ENCODE assay signal across 21 cellular contexts in the genomic region with DNA sequence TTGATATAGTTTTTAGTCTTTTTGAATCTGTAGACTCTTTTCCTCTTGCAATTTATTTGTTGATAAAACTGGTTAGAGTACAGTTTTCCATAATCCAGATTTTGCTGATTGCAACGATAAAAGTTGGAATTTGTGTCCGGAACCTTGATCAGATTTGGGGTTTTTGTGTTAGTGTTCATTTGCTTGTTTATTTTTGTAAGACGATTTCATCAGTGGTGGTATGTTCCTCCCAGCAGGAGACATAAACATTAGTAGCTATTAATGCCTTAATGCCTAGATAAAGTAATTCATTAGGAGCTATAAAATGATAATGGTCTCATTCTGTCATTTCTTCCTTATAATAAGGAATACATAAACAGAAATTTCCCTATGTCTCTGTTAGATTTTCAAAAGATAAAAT. TPM values are rescaled to one million over a fixed set of nuclear protein-coding genes. Genes with fewer than 3 reads are reported as not detected.
DNase-seq lines count a peak whose midpoint lies in the region; ATAC-seq, FAIRE-seq and TF ChIP-seq lines count a peak whose summit lies in the region.
"Had no signal": no experiment of that assay in that cellular context is flagged by ENCODE, and none has a peak within 500 bp of the region (broad histone marks: within the 10 kb centered on the region; RNA-seq: fewer than 3 reads in every experiment).

No MANE protein-coding gene starts in this region.

- no peak overlapping the region for H3K4me3 ChIP-seq in breast epithelium
- H3K4me3 ChIP-seq in choroid plexus epithelial cell (ENCODE audit: low read depth, low read length): no peak overlapping the region
- H3K4me3 ChIP-seq: A549, GM12878, GM23248, HAP-1, K562 had no signal

- POLR2A ChIA-PET in MCF 10A (lab: Yijun Ruan, JAX): interaction anchor here (0.6 to 1.8 kb wide), 3 partner anchors 11 to 71 kb away, joined by 3 to 7 read pairs (median 4); a partner anchor contains a TSS

- H3K9me3 Mint-ChIP-seq in MCF 10A (ENCODE audit: unreplicated experiment): no peaks in the 10 kb centered on the region
- H3K9me3 Mint-ChIP-seq: CD4-positive, alpha-beta T cell; HFFc6 had no signal

- ATAC-seq in HG03439 (IDR thresholded peaks at IDR 0.05; ENCODE audit: unreplicated experiment): no peak
- no peak for ATAC-seq in GM18520 (IDR thresholded peaks at IDR 0.05; ENCODE audit: unreplicated experiment)
- ATAC-seq in HG02870 (IDR thresholded peaks at IDR 0.05; ENCODE audit: unreplicated experiment): no peak
- ATAC-seq: A549, GM12878, K562 had no signal

- intact Hi-C loops in MCF 10A (cut with micrococcal nuclease) (no loop called here), breast epithelium (cut with DNase I; ENCODE audit: low total_unique reads) (no loop called here)

- no peaks in the 10 kb centered on the region for H3K9me3 ChIP-seq in breast epithelium
- H3K9me3 ChIP-seq: A549, HAP-1 had no signal

- no peaks in the 10 kb centered on the region for H3K27me3 ChIP-seq in breast epithelium

- no peak for TF ChIP-seq POLR2A in breast epithelium (IDR thresholded peaks at IDR 0.05)

- BruUV-seq in MCF 10A (replicated peaks; lab: Mats Ljungman, UMichigan): no TSS peak

- H3K4me3 Mint-ChIP-seq in MCF 10A (ENCODE audit: unreplicated experiment): no peak overlapping the region
- H3K4me3 Mint-ChIP-seq: CD4-positive, alpha-beta T cell; HFFc6 had no signal

- H3K4me1 ChIP-seq in breast epithelium: no peaks in the 10 kb centered on the region
- H3K4me1 ChIP-seq: A549, HAP-1 had no signal

- H3K27ac Mint-ChIP-seq in MCF 10A (ENCODE audit: low read depth, unreplicated experiment): peak overlapping the region; percentile 7
- H3K27ac Mint-ChIP-seq: CD4-positive, alpha-beta T cell; HFFc6 had no signal

- peak; percentile 56 for FAIRE-seq in islet of Langerhans (lab: Jason Lieb, UNC)
- FAIRE-seq: GM12878, K562 had no signal

- H3K4me1 Mint-ChIP-seq in MCF 10A (ENCODE audit: insufficient read depth, unreplicated experiment): no peaks in the 10 kb centered on the region

- no peak for TF ChIP-seq CTCF in MCF 10A (IDR thresholded peaks at IDR 0.05; ENCODE audit: unreplicated experiment)
- TF ChIP-seq CTCF in breast epithelium (IDR thresholded peaks at IDR 0.05): no peak
- TF ChIP-seq CTCF in choroid plexus epithelial cell (conservative IDR thresholded peaks at IDR 0.05; ENCODE audit: low read depth, low read length): no peak

- DNase-seq in MCF 10A (ENCODE audit: unreplicated experiment): no peak
- DNase-seq in breast epithelium (ENCODE audit: low spot score in 2 of 2): no peak
- peak; percentile 46 for DNase-seq in choroid plexus epithelial cell (ENCODE audit: low read depth)
- DNase-seq: AML-193; CD4-positive, alpha-beta T cell; DMS153; DMS79; GF-D8; GM23248; HFFc6 had no signal

- CTCF ChIA-PET in MCF 10A (lab: Yijun Ruan, JAX): no interaction called here

- H3K27me3 Mint-ChIP-seq in MCF 10A (ENCODE audit: insufficient read depth, unreplicated experiment): no peaks in the 10 kb centered on the region
- H3K27me3 Mint-ChIP-seq: CD4-positive, alpha-beta T cell had no signal

- peaks cover 73% of the 10 kb centered on the region for H3K36me3 Mint-ChIP-seq in MCF 10A (ENCODE audit: insufficient read depth, unreplicated experiment)

- H3K36me3 ChIP-seq in breast epithelium: peaks cover 5% of the 10 kb centered on the region

- no peak overlapping the region for H3K27ac ChIP-seq in breast epithelium
- H3K27ac ChIP-seq: 22Rv1, A549, C4-2B, GM23248, HL-60 had no signal

RNA-seq across cellular contexts. Expression of a gene that starts 21.3 kb away (rescaled TPM):
- total RNA-seq in MCF 10A (2022) (3,254 and 3,841 TPM in 2 replicates), breast epithelium (1,000 to 10,000 TPM; 1,315 to 2,145 (median 2,047) TPM)

RNA-seq across cellular contexts. Expression of a gene that starts 50.1 kb away (rescaled TPM):
- total RNA-seq in MCF 10A (2022) (1.9 and 3.2 TPM in 2 replicates), breast epithelium (10 to 100 TPM; 11.0 to 17.6 (median 16.7) TPM)
